ENCODE assay signal across 12 cellular contexts in genomic region chr2:48250943-48251342, GRCh38.
DNase-seq lines count a peak whose midpoint lies in the region; ATAC-seq and TF ChIP-seq lines count a peak whose summit lies in the region.
"Had no signal": no experiment of that assay in that cellular context is flagged by ENCODE, and none has a peak within 500 bp of the region (broad histone marks: within the 10 kb centered on the region; RNA-seq: fewer than 3 reads in every experiment).

No MANE protein-coding gene starts in this region.

- H3K9ac ChIP-seq in liver (ENCODE audit: low read depth in 1 of 2, low read length in 2 of 2), result no peak overlapping the region

- ATAC-seq in GM18861 (IDR thresholded peaks at IDR 0.05; ENCODE audit: unreplicated experiment), result peak; percentile 38

- H3K4me1 ChIP-seq in liver (ENCODE audit: control insufficient read depth in 4 of 4, insufficient read depth in 4 of 4, low read length in 3 of 4), result peaks cover 2 to 30% (median 27%) of the 10 kb centered on the region in 4 donors

- H3K27me3 ChIP-seq in liver (ENCODE audit: control insufficient read depth in 4 of 4, insufficient read depth in 4 of 4, low read length in 3 of 4), result no peaks in the 10 kb centered on the region

- H3K9me3 ChIP-seq in liver (ENCODE audit: control insufficient read depth in 4 of 4, low read length in 3 of 4), result no peaks in the 10 kb centered on the region

- no peak overlapping the region for H3K4me3 ChIP-seq in liver (ENCODE audit: low read depth in 1 of 3, low read length in 3 of 3)

- DNase-seq in HCEC 1CT, result peak; percentile 43
- peak; percentile 92 for DNase-seq in NOMO-1 treated with DMSO at 0.1 percent for 48 hours (lab: John Stamatoyannopoulos, UW; ENCODE audit: unreplicated experiment)
- DNase-seq in NCI-H2107 treated with DMSO at 0.1 percent for 48 hours (lab: John Stamatoyannopoulos, UW; ENCODE audit: unreplicated experiment), result no peak
- DNase-seq in occipital lobe (lab: John Stamatoyannopoulos, UW), result no peak
- DNase-seq in head of caudate nucleus, result no peak
- no peak for DNase-seq in NCI-H226
- DNase-seq: activated CD4-positive, alpha-beta T cell treated with anti-CD3 and anti-CD28 coated beads, Interleukin-2, amount 50 U/mL, for 1 hour; NCI-H1417; small intestine; stimulated activated naive CD4-positive, alpha-beta T cell treated with Interleukin-2 at 50 U/mL for 16 hours had no signal

- TF ChIP-seq CTCF in liver (IDR thresholded peaks at IDR 0.05; ENCODE audit: low read depth, low read length, missing input control), result no peak

- WGBS in liver, result 24% methylated on average over 3 of the region's 3 CpGs

- peak overlapping the region; percentile 66 to 90 for H3K27ac ChIP-seq in liver (ENCODE audit: low read depth in 1 of 2, low read length in 2 of 2)

- intact Hi-C loops in head of caudate nucleus (cut with DNase I), result no loop called here

- TF ChIP-seq RAD21 in liver (IDR thresholded peaks at IDR 0.05), result peak; percentile 44 to 53

- H3K36me3 ChIP-seq in liver (ENCODE audit: control insufficient read depth in 4 of 4, insufficient read depth in 3 of 4, low read depth in 1 of 4, low read length in 3 of 4), result no peaks in the 10 kb centered on the region

TF ChIP-seq in liver, 16 proteins besides CTCF, POLR2A, EP300 and RAD21:
- TF ChIP-seq SP1 (IDR thresholded peaks at IDR 0.05) (peak; percentile 49), GABPA (IDR thresholded peaks at IDR 0.05 in 1 of 2, conservative IDR thresholded peaks at IDR 0.05 in 1 of 2) (no peak), YY1 (IDR thresholded peaks at IDR 0.05) (peak; percentile 34), HNF4A (conservative IDR thresholded peaks at IDR 0.05) (peak; percentile 81 to 85), REST (IDR thresholded peaks at IDR 0.05) (peak; percentile 59), ATF3 (IDR thresholded peaks at IDR 0.05) (no peak), TAF1 (conservative IDR thresholded peaks at IDR 0.05) (no peak), JUND (IDR thresholded peaks at IDR 0.05) (peak in 1 of 2 donors; percentile 83), RXRA (IDR thresholded peaks at IDR 0.05) (peak; percentile 34 to 75), EGR1 (IDR thresholded peaks at IDR 0.05; ENCODE audit: low read depth in 2 of 2) (peak in 1 of 2 donors; percentile 68)

Comparison
In these comparisons a context has a peak if more than half of its experiments do, and no peak if none do; other contexts are left out.
1. DNase-seq: peak in HCEC 1CT (single experiment) and NOMO-1 treated with DMSO at 0.1 percent for 48 hours (single experiment); none in NCI-H2107 treated with DMSO at 0.1 percent for 48 hours (single experiment), occipital lobe (single experiment), head of caudate nucleus (0 of 42) and NCI-H226 (single experiment).